ENCODE assay signal across 1 cellular context in the genomic region with DNA sequence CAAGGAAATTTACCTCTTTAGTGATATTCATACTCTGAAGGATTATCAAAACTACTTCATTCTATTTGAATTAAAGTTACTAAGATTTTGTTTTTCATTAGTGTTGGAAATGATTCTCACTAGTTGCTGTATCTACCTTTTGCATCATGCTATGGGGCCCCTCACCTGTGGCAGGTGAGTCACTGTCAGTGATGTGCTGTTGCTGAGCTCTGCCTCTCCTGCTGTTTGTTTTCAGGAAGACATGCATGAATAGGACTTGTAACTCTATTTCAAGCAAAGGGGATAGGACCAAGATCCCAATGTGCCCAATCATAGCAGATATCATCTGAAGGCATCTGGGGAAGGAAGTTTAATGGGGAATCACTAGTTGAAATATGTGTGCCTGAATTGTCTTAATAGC.
TF ChIP-seq lines count a peak whose summit lies in the region.

No MANE protein-coding gene starts in this region.

TF ChIP-seq in HCT116, 20 proteins besides CTCF, POLR2A, EP300 and RAD21:
- TF ChIP-seq SIN3A (IDR thresholded peaks at IDR 0.05; ENCODE audit: low read depth) (no peak), FOSL1 (IDR thresholded peaks at IDR 0.05; ENCODE audit: low read depth) (peak; percentile 46; the same call in 1 of the 2 replicates), ELF1 (IDR thresholded peaks at IDR 0.05; ENCODE audit: borderline replicate concordance, low read depth) (no peak), JUND (IDR thresholded peaks at IDR 0.05) (0 out of 2 replicates have a peak, but pooled peaks have one; percentile 15), YY1 (IDR thresholded peaks at IDR 0.05; ENCODE audit: extremely low read depth, insufficient replicate concordance, low read depth, low read length) (no peak)
